In the genomic region with DNA sequence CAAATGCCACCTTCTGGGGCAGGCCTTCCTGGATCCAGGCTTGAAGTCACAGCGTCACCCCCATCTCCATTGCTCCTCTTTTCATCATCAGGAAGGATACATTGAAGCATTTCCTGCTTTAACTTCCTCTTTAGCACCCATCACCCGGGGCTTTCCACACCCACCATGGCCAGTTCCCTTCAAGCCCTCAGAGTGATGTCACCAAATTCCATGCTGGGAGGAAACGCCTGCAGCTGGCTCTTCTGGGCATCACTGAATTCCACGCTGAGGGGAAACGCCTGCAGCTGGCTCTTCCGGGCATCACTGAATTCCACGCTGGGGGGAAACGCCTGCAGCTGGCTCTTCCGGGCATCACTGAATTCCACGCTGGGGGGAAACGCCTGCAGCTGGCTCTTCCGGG, we compare ENCODE assay signal across 7 cellular contexts.
A peak's percentile ranks its signal among the peaks of the same experiment; 100 is the strongest.
DNase-seq lines count a peak whose midpoint lies in the region; TF ChIP-seq lines count a peak whose summit lies in the region.
"Not testable (repeated sequence)": the region's sequence is repeated elsewhere in the genome, so short reads cannot be mapped to it uniquely, and the experiment has no call there.

No MANE protein-coding gene starts in this region.

- H3K4me3 Mint-ChIP-seq in activated naive CD4-positive, alpha-beta T cell treated with anti-CD3 and anti-CD28 coated beads, Interleukin-2, amount 50 U/mL, for 24 hours; endothelial cell (ENCODE audit: unreplicated experiment); nephron progenitor cell: not testable (repeated sequence)

- H3K27me3 Mint-ChIP-seq in activated naive CD4-positive, alpha-beta T cell treated with anti-CD3 and anti-CD28 coated beads, Interleukin-2, amount 50 U/mL, for 24 hours; endothelial cell (ENCODE audit: unreplicated experiment); nephron progenitor cell (ENCODE audit: low read depth, poor library complexity): not testable (repeated sequence)

- TF ChIP-seq CTCF in NB4 (IDR thresholded peaks at IDR 0.05; ENCODE audit: low read depth, low read length); endothelial cell (IDR thresholded peaks at IDR 0.05; ENCODE audit: unreplicated experiment); nephron progenitor cell (IDR thresholded peaks at IDR 0.05): not testable (repeated sequence)

- peak overlapping the region; percentile 28; the same call in 1 of the 2 replicates for H3K4me2 ChIP-seq in BLaER1

- not testable (repeated sequence) for H3K9me3 ChIP-seq in BLaER1

- not testable (repeated sequence) for H3K9ac ChIP-seq in BLaER1

- H3K27me3 ChIP-seq in BLaER1, result not testable (repeated sequence)

- not testable (repeated sequence) for H3K4me3 ChIP-seq in BLaER1; NB4 (ENCODE audit: low read depth, low read length)

- H4K20me1 ChIP-seq in BLaER1, result not testable (repeated sequence)

- H3K4me1 Mint-ChIP-seq in activated naive CD4-positive, alpha-beta T cell treated with anti-CD3 and anti-CD28 coated beads, Interleukin-2, amount 50 U/mL, for 24 hours; endothelial cell (ENCODE audit: unreplicated experiment): not testable (repeated sequence)
- H3K4me1 Mint-ChIP-seq in nephron progenitor cell, result peaks cover 17% of the 10 kb centered on the region

- not testable (repeated sequence) for H3K36me3 ChIP-seq in BLaER1

- DNase-seq in NB4 (ENCODE audit: low read depth) (peak; percentile 7), SW480 (ENCODE audit: low spot score) (peak; percentile 49)
- DNase-seq in endothelial cell (ENCODE audit: low spot score); nephron progenitor cell: not testable (repeated sequence)

- not testable (repeated sequence) for TF ChIP-seq RAD21 in Ishikawa (IDR thresholded peaks at IDR 0.05; ENCODE audit: low read depth)

- not testable (repeated sequence) for H3K4me1 ChIP-seq in BLaER1

- not testable (repeated sequence) for H3K36me3 Mint-ChIP-seq in activated naive CD4-positive, alpha-beta T cell treated with anti-CD3 and anti-CD28 coated beads, Interleukin-2, amount 50 U/mL, for 24 hours; endothelial cell (ENCODE audit: low read depth, unreplicated experiment); nephron progenitor cell (ENCODE audit: low read depth)

- peak overlapping the region; percentile 73 for H3K27ac Mint-ChIP-seq in activated naive CD4-positive, alpha-beta T cell treated with anti-CD3 and anti-CD28 coated beads, Interleukin-2, amount 50 U/mL, for 24 hours
- peak overlapping the region; percentile 43 for H3K27ac Mint-ChIP-seq in endothelial cell (ENCODE audit: unreplicated experiment)
- H3K27ac Mint-ChIP-seq in nephron progenitor cell, result peak overlapping the region; percentile 86

- not testable (repeated sequence) for H3K27ac ChIP-seq in BLaER1

- TF ChIP-seq POLR2A in NB4 (IDR thresholded peaks at IDR 0.05; ENCODE audit: extremely low read depth, insufficient read length), result not testable (repeated sequence)

- TF ChIP-seq EP300 in Ishikawa (IDR thresholded peaks at IDR 0.05; ENCODE audit: borderline replicate concordance), result not testable (repeated sequence)

- H3K9me3 Mint-ChIP-seq in activated naive CD4-positive, alpha-beta T cell treated with anti-CD3 and anti-CD28 coated beads, Interleukin-2, amount 50 U/mL, for 24 hours; endothelial cell (ENCODE audit: unreplicated experiment): not testable (repeated sequence)
- peaks cover 11% of the 10 kb centered on the region for H3K9me3 Mint-ChIP-seq in nephron progenitor cell

TF ChIP-seq in Ishikawa, 13 proteins besides CTCF, POLR2A, EP300 and RAD21:
- TF ChIP-seq, protein P1, sequence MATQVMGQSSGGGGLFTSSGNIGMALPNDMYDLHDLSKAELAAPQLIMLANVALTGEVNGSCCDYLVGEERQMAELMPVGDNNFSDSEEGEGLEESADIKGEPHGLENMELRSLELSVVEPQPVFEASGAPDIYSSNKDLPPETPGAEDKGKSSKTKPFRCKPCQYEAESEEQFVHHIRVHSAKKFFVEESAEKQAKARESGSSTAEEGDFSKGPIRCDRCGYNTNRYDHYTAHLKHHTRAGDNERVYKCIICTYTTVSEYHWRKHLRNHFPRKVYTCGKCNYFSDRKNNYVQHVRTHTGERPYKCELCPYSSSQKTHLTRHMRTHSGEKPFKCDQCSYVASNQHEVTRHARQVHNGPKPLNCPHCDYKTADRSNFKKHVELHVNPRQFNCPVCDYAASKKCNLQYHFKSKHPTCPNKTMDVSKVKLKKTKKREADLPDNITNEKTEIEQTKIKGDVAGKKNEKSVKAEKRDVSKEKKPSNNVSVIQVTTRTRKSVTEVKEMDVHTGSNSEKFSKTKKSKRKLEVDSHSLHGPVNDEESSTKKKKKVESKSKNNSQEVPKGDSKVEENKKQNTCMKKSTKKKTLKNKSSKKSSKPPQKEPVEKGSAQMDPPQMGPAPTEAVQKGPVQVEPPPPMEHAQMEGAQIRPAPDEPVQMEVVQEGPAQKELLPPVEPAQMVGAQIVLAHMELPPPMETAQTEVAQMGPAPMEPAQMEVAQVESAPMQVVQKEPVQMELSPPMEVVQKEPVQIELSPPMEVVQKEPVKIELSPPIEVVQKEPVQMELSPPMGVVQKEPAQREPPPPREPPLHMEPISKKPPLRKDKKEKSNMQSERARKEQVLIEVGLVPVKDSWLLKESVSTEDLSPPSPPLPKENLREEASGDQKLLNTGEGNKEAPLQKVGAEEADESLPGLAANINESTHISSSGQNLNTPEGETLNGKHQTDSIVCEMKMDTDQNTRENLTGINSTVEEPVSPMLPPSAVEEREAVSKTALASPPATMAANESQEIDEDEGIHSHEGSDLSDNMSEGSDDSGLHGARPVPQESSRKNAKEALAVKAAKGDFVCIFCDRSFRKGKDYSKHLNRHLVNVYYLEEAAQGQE (IDR thresholded peaks at IDR 0.05; ENCODE audit: low read depth), result peak; percentile 20; the same call in 1 of the 2 replicates
